Comparison of ENCODE assay signal across 8 cellular contexts in genomic region chrX:47384502-47384901, GRCh38. TPM values are rescaled to one million over a fixed set of nuclear protein-coding genes. Genes with fewer than 3 reads are reported as not detected.
DNase-seq lines count a peak whose midpoint lies in the region; ATAC-seq, FAIRE-seq and TF ChIP-seq lines count a peak whose summit lies in the region.

No MANE protein-coding gene starts in this region.

- ATAC-seq in DND-41 (ENCODE audit: insufficient read depth, low read depth), result peak; percentile 26; the same call in 1 of the 3 replicates
- peak; percentile 64; the same call in 2 of the 3 replicates for ATAC-seq in RWPE2 (ENCODE audit: low read depth)
- ATAC-seq in upper lobe of left lung (ENCODE audit: low FRiP score in 2 of 2), result peak; percentile 50 to 84
- no peak for ATAC-seq in HG03460 (IDR thresholded peaks at IDR 0.05; ENCODE audit: unreplicated experiment)

- H3K36me3 Mint-ChIP-seq in activated T-helper 2 cell treated with anti-CD3 and anti-CD28 coated beads, Interferon-gamma antibody, Interleukin-2, Interleukin-4, amounts not matched to agents 10 μg/mL and 5 μg/mL and 100 μg/mL, durations not matched to agents 14 hours and 24 hours and 36 hours (ENCODE audit: low read depth), result no peaks in the 10 kb centered on the region
- H3K36me3 Mint-ChIP-seq in osteocyte (ENCODE audit: unreplicated experiment), result no peaks in the 10 kb centered on the region

- intact Hi-C loops in activated T-helper 2 cell treated with anti-CD3 and anti-CD28 coated beads, Interferon-gamma antibody, Interleukin-2, Interleukin-4, amounts not matched to agents 10 μg/mL and 5 μg/mL and 100 μg/mL, durations not matched to agents 14 hours and 24 hours and 36 hours (cut with micrococcal nuclease), result loop anchor here (1.0 to 2.0 kb wide), 2 partner anchors 138 to 191 kb away; partner anchors contain the start of gene UBA1

- H3K4me1 Mint-ChIP-seq in activated T-helper 2 cell treated with anti-CD3 and anti-CD28 coated beads, Interferon-gamma antibody, Interleukin-2, Interleukin-4, amounts not matched to agents 10 μg/mL and 5 μg/mL and 100 μg/mL, durations not matched to agents 14 hours and 24 hours and 36 hours (ENCODE audit: low read depth), result peaks cover 16% of the 10 kb centered on the region
- no peaks in the 10 kb centered on the region for H3K4me1 Mint-ChIP-seq in osteocyte (ENCODE audit: unreplicated experiment)

- no peak overlapping the region for H3K4me2 ChIP-seq in DND-41 (ENCODE audit: insufficient read depth, low read length)

- FAIRE-seq in frontal cortex (lab: Jason Lieb, UNC), result no peak

- TF ChIP-seq CTCF in DND-41 (IDR thresholded peaks at IDR 0.05; ENCODE audit: borderline replicate concordance, extremely low read depth, low read length, poor library complexity, severe bottlenecking) (peak; percentile 75), RWPE2 (IDR thresholded peaks at IDR 0.05; ENCODE audit: poor library complexity, severe bottlenecking) (peak; percentile 71), osteocyte (IDR thresholded peaks at IDR 0.05) (peak; percentile 70), upper lobe of left lung (IDR thresholded peaks at IDR 0.05) (peak; percentile 49 to 78 (median 63))

- H3K4me3 Mint-ChIP-seq in activated T-helper 2 cell treated with anti-CD3 and anti-CD28 coated beads, Interferon-gamma antibody, Interleukin-2, Interleukin-4, amounts not matched to agents 10 μg/mL and 5 μg/mL and 100 μg/mL, durations not matched to agents 14 hours and 24 hours and 36 hours (ENCODE audit: low read depth), result no peak overlapping the region
- no peak overlapping the region for H3K4me3 Mint-ChIP-seq in osteocyte (ENCODE audit: unreplicated experiment)

- H3K27me3 ChIP-seq in DND-41 (ENCODE audit: insufficient read depth, low read length, poor library complexity) (no peaks in the 10 kb centered on the region), RWPE2 (ENCODE audit: insufficient read depth, poor library complexity, severe bottlenecking) (no peaks in the 10 kb centered on the region), upper lobe of left lung (no peaks in the 10 kb centered on the region)

- no peaks in the 10 kb centered on the region for H3K9me3 ChIP-seq in DND-41 (ENCODE audit: insufficient read depth, low read length, severe bottlenecking)
- H3K9me3 ChIP-seq in RWPE2 (ENCODE audit: severe bottlenecking), result no peaks in the 10 kb centered on the region
- H3K9me3 ChIP-seq in upper lobe of left lung, result no peaks in the 10 kb centered on the region

- no peaks in the 10 kb centered on the region for H4K20me1 ChIP-seq in DND-41 (ENCODE audit: insufficient read depth, low read length)

- no peak for TF ChIP-seq EP300 in upper lobe of left lung (IDR thresholded peaks at IDR 0.05)

- no peak overlapping the region for H3K4me3 ChIP-seq in DND-41 (ENCODE audit: low read depth in 1 of 2, low read length in 2 of 2)
- no peak overlapping the region for H3K4me3 ChIP-seq in RWPE2 (ENCODE audit: severe bottlenecking)
- no peak overlapping the region for H3K4me3 ChIP-seq in upper lobe of left lung

- no peak overlapping the region for H2AFZ ChIP-seq in DND-41 (ENCODE audit: low read depth, low read length)

- TF ChIP-seq POLR2A in upper lobe of left lung (IDR thresholded peaks at IDR 0.05), result no peak

- no peaks in the 10 kb centered on the region for H3K36me3 ChIP-seq in DND-41 (ENCODE audit: insufficient read depth, low read length)
- no peaks in the 10 kb centered on the region for H3K36me3 ChIP-seq in RWPE2 (ENCODE audit: low read depth)
- H3K36me3 ChIP-seq in upper lobe of left lung, result no peaks in the 10 kb centered on the region

- no peak overlapping the region for H3K9ac ChIP-seq in DND-41 (ENCODE audit: low read depth, low read length)

- no peaks in the 10 kb centered on the region for H3K9me3 Mint-ChIP-seq in activated T-helper 2 cell treated with anti-CD3 and anti-CD28 coated beads, Interferon-gamma antibody, Interleukin-2, Interleukin-4, amounts not matched to agents 10 μg/mL and 5 μg/mL and 100 μg/mL, durations not matched to agents 14 hours and 24 hours and 36 hours
- peaks cover 5% of the 10 kb centered on the region for H3K9me3 Mint-ChIP-seq in osteocyte (ENCODE audit: unreplicated experiment)

- H3K79me2 ChIP-seq in DND-41 (ENCODE audit: insufficient read depth, low read length), result no peaks in the 10 kb centered on the region

- H3K27ac ChIP-seq in DND-41 (ENCODE audit: low read length) (no peak overlapping the region), RWPE2 (ENCODE audit: poor library complexity, severe bottlenecking) (no peak overlapping the region), upper lobe of left lung (no peak overlapping the region)

- 1 to 5% methylated on average over 8 of the region's 8 CpGs for WGBS in upper lobe of left lung, 2 donors

- H3K27ac Mint-ChIP-seq in activated T-helper 2 cell treated with anti-CD3 and anti-CD28 coated beads, Interferon-gamma antibody, Interleukin-2, Interleukin-4, amounts not matched to agents 10 μg/mL and 5 μg/mL and 100 μg/mL, durations not matched to agents 14 hours and 24 hours and 36 hours, result no peak overlapping the region
- no peak overlapping the region for H3K27ac Mint-ChIP-seq in osteocyte (ENCODE audit: unreplicated experiment)

- H3K4me1 ChIP-seq in DND-41 (ENCODE audit: insufficient read depth, low read length), result peaks cover 21% of the 10 kb centered on the region
- no peaks in the 10 kb centered on the region for H3K4me1 ChIP-seq in RWPE2 (ENCODE audit: insufficient read depth, poor library complexity, severe bottlenecking)
- no peaks in the 10 kb centered on the region for H3K4me1 ChIP-seq in upper lobe of left lung

- no peaks in the 10 kb centered on the region for H3K27me3 Mint-ChIP-seq in activated T-helper 2 cell treated with anti-CD3 and anti-CD28 coated beads, Interferon-gamma antibody, Interleukin-2, Interleukin-4, amounts not matched to agents 10 μg/mL and 5 μg/mL and 100 μg/mL, durations not matched to agents 14 hours and 24 hours and 36 hours (ENCODE audit: low read depth)
- H3K27me3 Mint-ChIP-seq in osteocyte (ENCODE audit: unreplicated experiment), result no peaks in the 10 kb centered on the region

- DNase-seq in DND-41, result peak; percentile 65
- peak; percentile 39 for DNase-seq in LoVo (ENCODE audit: low spot score)
- peak; percentile 38 for DNase-seq in RWPE2 (ENCODE audit: low spot score)
- peak; percentile 46 for DNase-seq in activated T-helper 2 cell treated with anti-CD3 and anti-CD28 coated beads, Interferon-gamma antibody, Interleukin-2, Interleukin-4, amounts not matched to agents 10 μg/mL and 5 μg/mL and 100 μg/mL, durations not matched to agents 14 hours and 24 hours and 36 hours (ENCODE audit: low spot score)
- peak; percentile 19 to 20 for DNase-seq in frontal cortex (ENCODE audit: low spot score in 2 of 2)
- DNase-seq in osteocyte (ENCODE audit: extremely low spot score, unreplicated experiment), result no peak
- peak in 1 of 2 donors; percentile 74 for DNase-seq in upper lobe of left lung

RNA-seq across cellular contexts. Expression of gene ZNF157, which starts 14.1 kb away (rescaled TPM):
- 0.25 TPM in 2 replicates for total RNA-seq in activated T-helper 2 cell treated with anti-CD3 and anti-CD28 coated beads, Interferon-gamma antibody, Interleukin-2, Interleukin-4, amounts not matched to agents 10 μg/mL and 5 μg/mL and 100 μg/mL, durations not matched to agents 14 hours and 24 hours and 36 hours
- 4.9 TPM for total RNA-seq in frontal cortex
- 0.13 and 0.16 TPM in 2 replicates for total RNA-seq in osteocyte
- total RNA-seq in upper lobe of left lung, result 1 to 10 TPM in 2 of 6 donors, under 1 TPM in 1, not detected in 3; 0.15 to 1.9 (median 1.0) TPM
